ENCODE assay signal across 15 cellular contexts in genomic region chr4:142120921-142121320, GRCh38.
DNase-seq lines count a peak whose midpoint lies in the region; ATAC-seq and TF ChIP-seq lines count a peak whose summit lies in the region.
"Had no signal": no experiment of that assay in that cellular context is flagged by ENCODE, and none has a peak within 500 bp of the region (broad histone marks: within the 10 kb centered on the region; RNA-seq: fewer than 3 reads in every experiment).

No MANE protein-coding gene starts in this region.

- no peak overlapping the region for H3K27ac ChIP-seq in gastroesophageal sphincter
- H3K27ac ChIP-seq in testis: no peak overlapping the region

- TF ChIP-seq EP300 in gastroesophageal sphincter (IDR thresholded peaks at IDR 0.05): no peak

- peak overlapping the region; percentile 10 for H3K27ac Mint-ChIP-seq in activated T-cell treated with anti-CD3 and anti-CD28 coated beads, Interleukin-2, amount 50 U/mL, for 72 hours
- H3K27ac Mint-ChIP-seq in stimulated activated effector memory CD8-positive, alpha-beta T cell treated with anti-CD3 and anti-CD28 coated beads, Interleukin-12 subunit alpha, Interleukin-12 subunit beta, amount 100 ng/mL, for 72 hours: no peak overlapping the region

- H3K4me1 Mint-ChIP-seq in activated T-cell treated with anti-CD3 and anti-CD28 coated beads, Interleukin-2, amount 50 U/mL, for 72 hours (ENCODE audit: low read depth): peaks cover 17% of the 10 kb centered on the region
- peaks cover 20% of the 10 kb centered on the region for H3K4me1 Mint-ChIP-seq in stimulated activated effector memory CD8-positive, alpha-beta T cell treated with anti-CD3 and anti-CD28 coated beads, Interleukin-12 subunit alpha, Interleukin-12 subunit beta, amount 100 ng/mL, for 72 hours

- H3K4me1 ChIP-seq in gastroesophageal sphincter: no peaks in the 10 kb centered on the region
- H3K4me1 ChIP-seq in testis: no peaks in the 10 kb centered on the region
- H3K4me1 ChIP-seq: HAP-1 had no signal

- TF ChIP-seq CTCF in gastroesophageal sphincter (IDR thresholded peaks at IDR 0.05) (no peak), testis (IDR thresholded peaks at IDR 0.05) (no peak)

- no peaks in the 10 kb centered on the region for H3K27me3 Mint-ChIP-seq in activated T-cell treated with anti-CD3 and anti-CD28 coated beads, Interleukin-2, amount 50 U/mL, for 72 hours (ENCODE audit: low read depth)

- H3K36me3 Mint-ChIP-seq in activated T-cell treated with anti-CD3 and anti-CD28 coated beads, Interleukin-2, amount 50 U/mL, for 72 hours (ENCODE audit: insufficient read depth in 2 of 2): peaks cover 27 to 43% of the 10 kb centered on the region in 2 donors
- H3K36me3 Mint-ChIP-seq in stimulated activated effector memory CD8-positive, alpha-beta T cell treated with anti-CD3 and anti-CD28 coated beads, Interleukin-12 subunit alpha, Interleukin-12 subunit beta, amount 100 ng/mL, for 72 hours: peaks cover 77% of the 10 kb centered on the region

- H3K4me3 Mint-ChIP-seq in activated T-cell treated with anti-CD3 and anti-CD28 coated beads, Interleukin-2, amount 50 U/mL, for 72 hours: no peak overlapping the region
- H3K4me3 Mint-ChIP-seq in stimulated activated effector memory CD8-positive, alpha-beta T cell treated with anti-CD3 and anti-CD28 coated beads, Interleukin-12 subunit alpha, Interleukin-12 subunit beta, amount 100 ng/mL, for 72 hours: no peak overlapping the region

- peak; percentile 49 to 53 for ATAC-seq in activated T-cell treated with anti-CD3 and anti-CD28 coated beads, Interleukin-2, amount 50 U/mL, for 72 hours (replicated peaks in 1 of 2)
- peak; percentile 35 for ATAC-seq in GM19468 (IDR thresholded peaks at IDR 0.05; ENCODE audit: extremely low read depth, unreplicated experiment)
- peak; percentile 60 for ATAC-seq in HG03066 (IDR thresholded peaks at IDR 0.05; ENCODE audit: low read depth, unreplicated experiment)
- peak; percentile 57 for ATAC-seq in stimulated activated effector memory CD8-positive, alpha-beta T cell treated with anti-CD3 and anti-CD28 coated beads, Interleukin-12 subunit alpha, Interleukin-12 subunit beta, amount 100 ng/mL, for 72 hours
- ATAC-seq in gastroesophageal sphincter: no peak
- ATAC-seq: Right ventricle myocardium inferior had no signal

- H3K36me3 ChIP-seq in gastroesophageal sphincter: no peaks in the 10 kb centered on the region
- no peaks in the 10 kb centered on the region for H3K36me3 ChIP-seq in testis (ENCODE audit: low read depth, missing control alignments)
- H3K36me3 ChIP-seq: HAP-1 had no signal

- H3K9me3 ChIP-seq in gastroesophageal sphincter (no peaks in the 10 kb centered on the region), testis (no peaks in the 10 kb centered on the region)
- H3K9me3 ChIP-seq: HAP-1 had no signal

- H3K27me3 ChIP-seq in gastroesophageal sphincter (no peaks in the 10 kb centered on the region), testis (no peaks in the 10 kb centered on the region)

- intact Hi-C loops in testis (cut with DNase I; ENCODE audit: low total_unique reads): no loop called here

- 100% methylated on average over 1 of the region's 1 CpG for WGBS in gastroesophageal sphincter (ENCODE audit: low coverage in 1 of 2), 2 donors
- WGBS in testis, 2 donors: 94 to 96% methylated on average over 1 of the region's 1 CpG

- no peak for DNase-seq in activated T-cell treated with anti-CD3 and anti-CD28 coated beads, Interleukin-2, amount 50 U/mL, for 72 hours
- no peak for DNase-seq in activated T-cell treated with anti-CD3 and anti-CD28 coated beads, Interleukin-2, amount 50 U/mL, for 48 hours
- no peak for DNase-seq in stimulated activated effector memory CD8-positive, alpha-beta T cell treated with anti-CD3 and anti-CD28 coated beads, Interleukin-12 subunit alpha, Interleukin-12 subunit beta, amount 100 ng/mL, for 72 hours (ENCODE audit: low spot score in 2 of 2)
- DNase-seq in testis: no peak
- DNase-seq: AML-193, KG1, NCI-H1105, NCI-H187 treated with DMSO at 0.1 percent for 48 hours, NCI-H446 treated with DMSO at 0.1 percent for 48 hours, NCI-H774 had no signal

- H3K4me3 ChIP-seq in gastroesophageal sphincter: no peak overlapping the region
- H3K4me3 ChIP-seq in testis: no peak overlapping the region
- H3K4me3 ChIP-seq: HAP-1 had no signal

- H3K9me3 Mint-ChIP-seq in activated T-cell treated with anti-CD3 and anti-CD28 coated beads, Interleukin-2, amount 50 U/mL, for 72 hours: peaks cover 0 to 2% of the 10 kb centered on the region in 2 donors
- H3K9me3 Mint-ChIP-seq in stimulated activated effector memory CD8-positive, alpha-beta T cell treated with anti-CD3 and anti-CD28 coated beads, Interleukin-12 subunit alpha, Interleukin-12 subunit beta, amount 100 ng/mL, for 72 hours: no peaks in the 10 kb centered on the region

- TF ChIP-seq POLR2A in gastroesophageal sphincter (IDR thresholded peaks at IDR 0.05): no peak
- TF ChIP-seq POLR2A in testis (IDR thresholded peaks at IDR 0.05): no peak
